26 cellular contexts compared by ENCODE assay signal in the genomic region with DNA sequence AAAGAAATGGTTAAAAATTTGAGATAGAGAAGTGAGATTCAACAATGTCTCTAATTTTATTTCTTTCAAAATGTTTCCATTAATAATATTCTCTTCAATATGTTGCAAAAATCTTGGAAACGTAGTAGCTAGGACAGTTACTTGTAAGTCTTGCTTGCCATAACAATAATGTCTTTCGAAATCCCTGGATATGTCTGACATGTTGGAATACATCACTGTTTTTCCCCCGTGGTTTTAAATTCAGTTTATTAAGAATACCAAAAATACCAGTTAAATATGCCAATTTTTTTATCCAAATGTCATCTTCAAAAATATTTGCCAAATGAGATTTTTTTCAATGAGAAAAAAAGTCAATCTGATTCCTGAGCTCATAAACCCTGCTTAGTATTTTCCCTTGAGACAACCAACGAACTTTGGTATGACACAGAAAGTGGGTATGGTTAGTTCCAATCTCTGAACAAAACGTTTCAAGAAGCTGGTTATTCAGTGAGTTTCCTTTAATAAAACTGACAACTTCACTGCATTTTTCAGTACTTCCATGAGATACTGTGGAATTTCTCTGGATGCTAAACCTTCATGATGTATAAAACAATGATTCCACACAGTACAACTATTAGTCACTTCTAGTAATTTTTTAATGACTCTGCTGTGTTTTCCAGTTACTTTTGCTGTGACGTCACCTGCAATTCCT. TPM values are rescaled to one million over a fixed set of nuclear protein-coding genes. Genes with fewer than 3 reads are reported as not detected.
A peak's percentile ranks its signal among the peaks of the same experiment; 100 is the strongest.
DNase-seq lines count a peak whose midpoint lies in the region; ATAC-seq lines count a peak whose summit lies in the region.
"Had no signal": no experiment of that assay in that cellular context is flagged by ENCODE, and none has a peak within 500 bp of the region (broad histone marks: within the 10 kb centered on the region; RNA-seq: fewer than 3 reads in every experiment).

No MANE protein-coding gene starts in this region.

- no peak overlapping the region for H4K91ac ChIP-seq in mesenchymal stem cell (ENCODE audit: low read length)

- ATAC-seq in left lobe of liver, result no peak
- ATAC-seq: activated CD4-positive, alpha-beta T cell treated with anti-CD3 and anti-CD28 coated beads for 36 hours; stimulated activated naive CD8-positive, alpha-beta T cell treated with anti-CD3 and anti-CD28 coated beads, Interleukin-15, Interleukin-2, amounts not matched to agents 100 U/mL and 50 U/mL, for 24 hours; T-helper 17 cell had no signal

- no peak overlapping the region for H2BK12ac ChIP-seq in mesenchymal stem cell (ENCODE audit: low read length in 2 of 2)

- no peak overlapping the region for H3K23ac ChIP-seq in mesenchymal stem cell (ENCODE audit: low read length in 2 of 2)

- H3K36me3 ChIP-seq in ACC112 (ENCODE audit: insufficient read depth, low read length), result no peaks in the 10 kb centered on the region
- no peaks in the 10 kb centered on the region for H3K36me3 ChIP-seq in adipocyte (ENCODE audit: control insufficient read depth, insufficient read depth, low read length, severe bottlenecking)
- H3K36me3 ChIP-seq in mesenchymal stem cell (ENCODE audit: control insufficient read depth in 1 of 2, insufficient read depth in 2 of 2, low read depth in 1 of 2, low read length in 2 of 2), result peaks cover 0 to 5% of the 10 kb centered on the region in 2 experiments
- H3K36me3 ChIP-seq: BLaER1 treated with 17β-estradiol and CSF1 and Interleukin-3, amounts not matched to agents 10 nM and 100 nM; brain microvascular endothelial cell; HAP-1; thyroid gland had no signal

- no peak overlapping the region for H2BK15ac ChIP-seq in mesenchymal stem cell (ENCODE audit: low read depth, poor library complexity, severe bottlenecking)

- peak overlapping the region; percentile 69 for H3K27ac ChIP-seq in ACC112 (ENCODE audit: low read depth, low read length)
- no peak overlapping the region for H3K27ac ChIP-seq in mesenchymal stem cell (ENCODE audit: low read length, poor library complexity, severe bottlenecking)
- H3K27ac ChIP-seq: BLaER1 treated with 17β-estradiol and CSF1 and Interleukin-3, amounts not matched to agents 10 nM and 100 nM; brain microvascular endothelial cell; thyroid gland had no signal

- H3K18ac ChIP-seq in mesenchymal stem cell (ENCODE audit: low read depth in 1 of 2, low read length in 2 of 2), result no peak overlapping the region

- DNase-seq in GM04503 (ENCODE audit: low read depth) (peak; percentile 75), adipocyte (ENCODE audit: low read depth) (peak; percentile 47), mesenchymal stem cell (no peak), dermis blood vessel endothelial cell (no peak), retina (no peak), left lobe of liver (ENCODE audit: low spot score) (no peak)
- no peak for DNase-seq in activated CD4-positive, alpha-beta T cell treated with anti-CD3 and anti-CD28 coated beads, Interleukin-2, amount 50 U/mL, for 48 hours
- DNase-seq: activated CD4-positive, alpha-beta T cell treated with anti-CD3 and anti-CD28 coated beads for 36 hours; activated naive CD4-positive, alpha-beta T cell; activated T-cell treated with anti-CD3 and anti-CD28 coated beads, Interleukin-2, amount 50 U/mL, for 48 hours; brain microvascular endothelial cell; DND-41; effector CD8-positive, alpha-beta T cell; erythroblast; glutamatergic neuron; NCI-H1092 treated with DMSO at 0.1 percent for 48 hours; NCI-H2029 treated with DMSO at 0.1 percent for 48 hours; NCI-H2227 treated with DMSO at 0.1 percent for 48 hours; occipital lobe; RPMI8226; stimulated activated naive CD8-positive, alpha-beta T cell treated with anti-CD3 and anti-CD28 coated beads, Interleukin-15, Interleukin-2, amounts not matched to agents 100 U/mL and 50 U/mL, for 24 hours; T-helper 17 cell; thyroid gland had no signal

- no peaks in the 10 kb centered on the region for H3K79me2 ChIP-seq in ACC112 (ENCODE audit: control insufficient read depth, insufficient read depth, low read length, unreplicated experiment)

- peak overlapping the region; percentile 67 for H3K9ac ChIP-seq in adipocyte (ENCODE audit: low read length)
- H3K9ac ChIP-seq in mesenchymal stem cell (ENCODE audit: low read length), result peak overlapping the region; percentile 85
- H3K9ac ChIP-seq: BLaER1 treated with 17β-estradiol and CSF1 and Interleukin-3, amounts not matched to agents 10 nM and 100 nM had no signal

- no peaks in the 10 kb centered on the region for H3K27me3 ChIP-seq in ACC112 (ENCODE audit: insufficient read depth, low read length)
- no peaks in the 10 kb centered on the region for H3K27me3 ChIP-seq in adipocyte (replicated peaks; ENCODE audit: control insufficient read depth, insufficient read depth, low read length)
- H3K27me3 ChIP-seq in mesenchymal stem cell (ENCODE audit: control insufficient read depth in 1 of 2, insufficient read depth in 1 of 2, low read length in 2 of 2), result no peaks in the 10 kb centered on the region
- H3K27me3 ChIP-seq: BLaER1 treated with 17β-estradiol and CSF1 and Interleukin-3, amounts not matched to agents 10 nM and 100 nM; brain microvascular endothelial cell; thyroid gland had no signal

- H3K4me1 ChIP-seq in ACC112 (ENCODE audit: control insufficient read depth, insufficient read depth, low read length, unreplicated experiment) (peaks cover 19% of the 10 kb centered on the region), adipocyte (ENCODE audit: control insufficient read depth, insufficient read depth, low read length) (peaks cover 44% of the 10 kb centered on the region), mesenchymal stem cell (ENCODE audit: control insufficient read depth, insufficient read depth, low read depth, low read length) (no peaks in the 10 kb centered on the region)
- H3K4me1 ChIP-seq: HAP-1 had no signal

- no peak overlapping the region for H4K8ac ChIP-seq in mesenchymal stem cell (ENCODE audit: low read length)

- no peaks in the 10 kb centered on the region for H3K79me1 ChIP-seq in mesenchymal stem cell (replicated peaks; ENCODE audit: low read length, poor library complexity, severe bottlenecking)

- H3K4ac ChIP-seq in mesenchymal stem cell (ENCODE audit: low read depth in 1 of 2, low read length in 2 of 2), result no peak overlapping the region

- peak overlapping the region; percentile 76 for H2AFZ ChIP-seq in ACC112 (ENCODE audit: low read length, unreplicated experiment)
- no peak overlapping the region for H2AFZ ChIP-seq in mesenchymal stem cell (ENCODE audit: low read depth, low read length)

- H3K9me3 ChIP-seq in adipocyte (ENCODE audit: control insufficient read depth, low read length) (no peaks in the 10 kb centered on the region), mesenchymal stem cell (ENCODE audit: control insufficient read depth, low read length) (no peaks in the 10 kb centered on the region)
- H3K9me3 ChIP-seq: HAP-1, thyroid gland had no signal

- 69% methylated on average over 5 of the region's 6 CpGs for WGBS in mesenchymal stem cell

- no peak overlapping the region for H2BK120ac ChIP-seq in mesenchymal stem cell (ENCODE audit: low read depth, low read length)

- H2BK5ac ChIP-seq in mesenchymal stem cell (ENCODE audit: low read depth, low read length, poor library complexity, severe bottlenecking), result no peak overlapping the region

- H3K14ac ChIP-seq in mesenchymal stem cell (ENCODE audit: low read length in 2 of 2), result no peak overlapping the region

- H3K4me3 ChIP-seq in ACC112 (ENCODE audit: low read depth, low read length), result peak overlapping the region; percentile 55
- peak overlapping the region; percentile 59 for H3K4me3 ChIP-seq in adipocyte (ENCODE audit: low read length)
- peak overlapping the region in 1 of 2 experiments; percentile 64 for H3K4me3 ChIP-seq in mesenchymal stem cell (ENCODE audit: insufficient read depth in 1 of 2, low read depth in 1 of 2, low read length in 2 of 2)
- H3K4me3 ChIP-seq: BLaER1 treated with 17β-estradiol and CSF1 and Interleukin-3, amounts not matched to agents 10 nM and 100 nM; HAP-1; thyroid gland had no signal

- H3K4me2 ChIP-seq in mesenchymal stem cell (ENCODE audit: low read length, poor library complexity, severe bottlenecking), result no peak overlapping the region

- no peak overlapping the region for H2AK5ac ChIP-seq in mesenchymal stem cell (ENCODE audit: low read length, severe bottlenecking)

RNA-seq across cellular contexts. Expression of a gene that starts 36.7 kb away (rescaled TPM):
- polyA plus RNA-seq in mesenchymal stem cell (2013, experiment 1 of 2), result 19.4 TPM
- 19.7 TPM for polyA plus RNA-seq in mesenchymal stem cell (2013, experiment 2 of 2)
- total RNA-seq in dermis blood vessel endothelial cell, result 1.0 and 2.3 TPM in 2 replicates
- total RNA-seq in left lobe of liver, result 1.4 TPM

Comparison
In these comparisons a context has a peak if more than half of its experiments do, and no peak if none do; other contexts are left out.
1. DNase-seq: peak in GM04503 (single experiment) and adipocyte (single experiment); none in mesenchymal stem cell (single experiment), dermis blood vessel endothelial cell (single experiment), retina (single experiment), left lobe of liver (single experiment) and activated CD4-positive, alpha-beta T cell treated with anti-CD3 and anti-CD28 coated beads, Interleukin-2, amount 50 U/mL, for 48 hours (0 of 2).